ENCODE assay signal across 1 cellular context in the genomic region with DNA sequence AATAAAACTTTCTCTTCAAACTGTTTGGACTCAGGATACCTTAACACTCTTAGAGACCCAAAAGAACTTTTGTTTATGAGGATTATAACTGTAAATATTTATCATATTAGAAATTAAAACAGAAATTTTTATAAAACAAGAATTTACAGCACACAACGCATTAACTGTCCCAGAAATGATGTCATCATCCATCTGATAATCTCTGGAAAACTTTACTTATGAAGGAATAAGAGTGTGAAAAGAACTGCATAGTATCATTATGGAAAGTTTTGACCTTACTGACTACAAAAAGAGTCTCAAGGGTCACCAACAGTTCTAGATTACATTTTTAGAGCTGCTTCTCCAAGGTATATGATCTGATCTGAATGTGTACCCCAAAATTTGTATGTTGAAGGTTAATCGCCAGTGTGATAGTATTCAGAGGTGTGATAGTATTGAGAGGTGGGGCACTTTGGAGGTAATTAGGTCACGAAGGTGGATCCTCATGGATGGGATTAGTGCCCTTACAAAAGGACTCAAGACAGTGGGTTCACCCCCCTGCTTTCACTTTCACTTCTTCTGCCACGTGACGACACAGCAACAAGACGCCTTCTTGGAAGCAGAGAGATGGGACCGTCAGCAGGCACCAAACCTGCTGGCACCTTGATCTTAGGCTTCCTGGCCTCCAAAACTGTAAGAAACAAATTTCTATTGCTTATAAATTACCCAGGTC.
TF ChIP-seq lines count a peak whose summit lies in the region.

No MANE protein-coding gene starts in this region.

TF ChIP-seq in HepG2, 621 proteins besides CTCF, POLR2A, EP300 and RAD21 (continued from another document):
- TF ChIP-seq, protein P1, sequence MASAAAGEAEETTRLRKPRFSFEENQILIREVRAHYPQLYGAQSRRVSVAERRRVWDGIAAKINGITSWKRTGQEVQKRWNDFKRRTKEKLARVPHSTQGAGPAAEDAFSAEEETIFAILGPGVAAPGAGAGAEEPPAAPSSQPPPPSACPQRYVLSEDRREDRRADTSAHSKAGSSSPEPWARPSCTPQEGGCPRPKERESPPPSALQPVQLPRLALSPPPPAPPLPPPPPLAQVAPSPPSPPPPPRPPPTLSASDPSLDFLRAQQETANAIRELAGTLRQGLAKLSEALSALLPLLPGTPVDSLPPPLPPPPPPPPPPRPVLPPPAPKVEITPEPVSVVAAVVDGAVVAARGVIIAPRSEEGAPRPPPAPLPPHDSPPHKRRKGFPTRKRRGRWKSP (CRISPR knock-in tag; IDR thresholded peaks at IDR 0.05): no peak
- TF ChIP-seq ATF7 (IDR thresholded peaks at IDR 0.05) (peak; percentile 79), ATF7 (CRISPR knock-in tag; IDR thresholded peaks at IDR 0.05) (no peak), SCMH1 (CRISPR knock-in tag; IDR thresholded peaks at IDR 0.05; ENCODE audit: borderline replicate concordance) (no peak), NAIF1 (CRISPR knock-in tag; IDR thresholded peaks at IDR 0.05; ENCODE audit: borderline replicate concordance) (no peak), TMF1 (CRISPR knock-in tag; IDR thresholded peaks at IDR 0.05; ENCODE audit: low read depth) (no peak), SAP130 (CRISPR knock-in tag; IDR thresholded peaks at IDR 0.05; ENCODE audit: low read depth) (0 out of 2 replicates have a peak, but pooled peaks have one; percentile 35), ATRX (CRISPR knock-in tag; IDR thresholded peaks at IDR 0.05; ENCODE audit: borderline replicate concordance) (no peak), ZFP62 (CRISPR knock-in tag; IDR thresholded peaks at IDR 0.05) (no peak), ZBTB20 (CRISPR knock-in tag; IDR thresholded peaks at IDR 0.05; ENCODE audit: borderline replicate concordance, low read depth) (no peak), KAT8 (CRISPR knock-in tag; IDR thresholded peaks at IDR 0.05) (peak; percentile 73; the same call in 1 of the 2 replicates), POLR2G (IDR thresholded peaks at IDR 0.05; ENCODE audit: low read depth, low read length) (no peak), ZNF451 (CRISPR knock-in tag; IDR thresholded peaks at IDR 0.05) (no peak), ONECUT2 (CRISPR knock-in tag; IDR thresholded peaks at IDR 0.05) (no peak)
- TF ChIP-seq, protein P2, sequence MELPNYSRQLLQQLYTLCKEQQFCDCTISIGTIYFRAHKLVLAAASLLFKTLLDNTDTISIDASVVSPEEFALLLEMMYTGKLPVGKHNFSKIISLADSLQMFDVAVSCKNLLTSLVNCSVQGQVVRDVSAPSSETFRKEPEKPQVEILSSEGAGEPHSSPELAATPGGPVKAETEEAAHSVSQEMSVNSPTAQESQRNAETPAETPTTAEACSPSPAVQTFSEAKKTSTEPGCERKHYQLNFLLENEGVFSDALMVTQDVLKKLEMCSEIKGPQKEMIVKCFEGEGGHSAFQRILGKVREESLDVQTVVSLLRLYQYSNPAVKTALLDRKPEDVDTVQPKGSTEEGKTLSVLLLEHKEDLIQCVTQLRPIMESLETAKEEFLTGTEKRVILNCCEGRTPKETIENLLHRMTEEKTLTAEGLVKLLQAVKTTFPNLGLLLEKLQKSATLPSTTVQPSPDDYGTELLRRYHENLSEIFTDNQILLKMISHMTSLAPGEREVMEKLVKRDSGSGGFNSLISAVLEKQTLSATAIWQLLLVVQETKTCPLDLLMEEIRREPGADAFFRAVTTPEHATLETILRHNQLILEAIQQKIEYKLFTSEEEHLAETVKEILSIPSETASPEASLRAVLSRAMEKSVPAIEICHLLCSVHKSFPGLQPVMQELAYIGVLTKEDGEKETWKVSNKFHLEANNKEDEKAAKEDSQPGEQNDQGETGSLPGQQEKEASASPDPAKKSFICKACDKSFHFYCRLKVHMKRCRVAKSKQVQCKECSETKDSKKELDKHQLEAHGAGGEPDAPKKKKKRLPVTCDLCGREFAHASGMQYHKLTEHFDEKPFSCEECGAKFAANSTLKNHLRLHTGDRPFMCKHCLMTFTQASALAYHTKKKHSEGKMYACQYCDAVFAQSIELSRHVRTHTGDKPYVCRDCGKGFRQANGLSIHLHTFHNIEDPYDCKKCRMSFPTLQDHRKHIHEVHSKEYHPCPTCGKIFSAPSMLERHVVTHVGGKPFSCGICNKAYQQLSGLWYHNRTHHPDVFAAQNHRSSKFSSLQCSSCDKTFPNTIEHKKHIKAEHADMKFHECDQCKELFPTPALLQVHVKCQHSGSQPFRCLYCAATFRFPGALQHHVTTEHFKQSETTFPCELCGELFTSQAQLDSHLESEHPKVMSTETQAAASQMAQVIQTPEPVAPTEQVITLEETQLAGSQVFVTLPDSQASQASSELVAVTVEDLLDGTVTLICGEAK (IDR thresholded peaks at IDR 0.05): no peak
- TF ChIP-seq, protein P2 (CRISPR knock-in tag; IDR thresholded peaks at IDR 0.05): no peak
